Comparison of ENCODE assay signal across 13 cellular contexts in genomic region chr1:192604979-192605620, GRCh38. TPM values are rescaled to one million over a fixed set of nuclear protein-coding genes. Genes with fewer than 3 reads are reported as not detected.
A peak's percentile ranks its signal among the peaks of the same experiment; 100 is the strongest.
DNase-seq lines count a peak whose midpoint lies in the region; ATAC-seq, FAIRE-seq and TF ChIP-seq lines count a peak whose summit lies in the region.
"Had no signal": no experiment of that assay in that cellular context is flagged by ENCODE, and none has a peak within 500 bp of the region (broad histone marks: within the 10 kb centered on the region; RNA-seq: fewer than 3 reads in every experiment).

No MANE protein-coding gene starts in this region.

- no peak overlapping the region for H3K4me2 ChIP-seq in HepG2 (ENCODE audit: low read depth, low read length)
- H3K4me2 ChIP-seq: A549 had no signal

- TF ChIP-seq RAD21 in HepG2 (CRISPR knock-in tag; IDR thresholded peaks at IDR 0.05), result no peak

- BruUV-seq in HepG2 (replicated peaks; lab: Mats Ljungman, UMichigan), result no TSS peak

- H3K36me3 Mint-ChIP-seq in WTC11, result no peaks in the 10 kb centered on the region

- H3K9me3 Mint-ChIP-seq in WTC11, result no peaks in the 10 kb centered on the region

- H3K4me1 Mint-ChIP-seq in WTC11, result no peaks in the 10 kb centered on the region

- in situ Hi-C loops in HepG2 (cut with HindIII; ENCODE audit: extremely low pct_ligation_motif_present, low pct_unique_long_range_greater_than_20kb), result no loop called here

- TF ChIP-seq EP300 in HepG2 (IDR thresholded peaks at IDR 0.05; ENCODE audit: low read depth in 2 of 2, low read length in 2 of 2) (no peak), HepG2 (CRISPR knock-in tag; IDR thresholded peaks at IDR 0.05; ENCODE audit: borderline replicate concordance) (no peak)

- H2AFZ ChIP-seq in HepG2 (ENCODE audit: low read length), result no peak overlapping the region

- peak; percentile 27 for ATAC-seq in GM21390 (IDR thresholded peaks at IDR 0.05; ENCODE audit: unreplicated experiment)
- ATAC-seq in HG03469 (IDR thresholded peaks at IDR 0.05; ENCODE audit: unreplicated experiment), result peak; percentile 23
- no peak for ATAC-seq in WTC11
- ATAC-seq in HG03457 (IDR thresholded peaks at IDR 0.05; ENCODE audit: unreplicated experiment), result no peak
- ATAC-seq in HepG2, result no peak
- ATAC-seq: A549, body of pancreas had no signal

- H3K27me3 ChIP-seq in HepG2 (ENCODE audit: control insufficient read depth in 1 of 2, insufficient read depth in 2 of 2, low read length in 2 of 2), result no peaks in the 10 kb centered on the region
- H3K27me3 ChIP-seq: body of pancreas had no signal

- no peaks in the 10 kb centered on the region for H4K20me1 ChIP-seq in HepG2 (ENCODE audit: insufficient read depth, low read length)

- H3K4me1 ChIP-seq in HepG2 (ENCODE audit: insufficient read depth, low read length), result peaks cover 9% of the 10 kb centered on the region; the same call in 1 of the 2 replicates
- H3K4me1 ChIP-seq: body of pancreas had no signal

- no peak overlapping the region for H3K9ac ChIP-seq in HepG2 (ENCODE audit: insufficient read depth, low read depth, low read length)

- no peaks in the 10 kb centered on the region for H3K36me3 ChIP-seq in HepG2 (replicated peaks in 1 of 2; ENCODE audit: control insufficient read depth in 1 of 2, insufficient read depth in 2 of 2, low read length in 2 of 2)
- H3K36me3 ChIP-seq: thoracic aorta had no signal

- H3K27ac ChIP-seq in HepG2 (ENCODE audit: extremely low read length, insufficient read depth, low read length), result no peak overlapping the region
- H3K27ac ChIP-seq: A549, body of pancreas, VCaP had no signal

- intact Hi-C loops in HepG2 (cut with micrococcal nuclease; ENCODE audit: unreplicated experiment), result no loop called here

- no peak for TF ChIP-seq POLR2A in HepG2 (IDR thresholded peaks at IDR 0.05; ENCODE audit: insufficient read depth in 1 of 2, low read depth in 2 of 2, low read length in 2 of 2)

- no peaks in the 10 kb centered on the region for H3K9me3 ChIP-seq in HepG2 (ENCODE audit: low read length)
- H3K9me3 ChIP-seq: A549, body of pancreas, thoracic aorta had no signal

- CTCF ChIA-PET in WTC11 (lab: Charles Lee), result no interaction called here
- CTCF ChIA-PET in HepG2 (lab: Yijun Ruan, JAX; ENCODE audit: low intra/inter-chr PET ratio, low total read pairs), result no interaction called here

- no peak overlapping the region for H3K4me3 ChIP-seq in HepG2 (replicated peaks in 1 of 3; ENCODE audit: insufficient read depth in 1 of 3, low read depth in 2 of 3, low read length in 3 of 3)
- H3K4me3 ChIP-seq: A549, body of pancreas, thoracic aorta had no signal

- POLR2A ChIA-PET in WTC11 (lab: Charles Lee) (no interaction called here), HepG2 (lab: Yijun Ruan, JAX) (no interaction called here)

- H3K79me2 ChIP-seq in HepG2 (ENCODE audit: insufficient read depth, low read length), result no peaks in the 10 kb centered on the region

- 0 out of 2 replicates have a peak overlapping the region, but pooled peaks have one; percentile 21 for H3K27ac Mint-ChIP-seq in WTC11

- H3K4me3 Mint-ChIP-seq in WTC11, result no peak overlapping the region

- FAIRE-seq in HepG2 (lab: Jason Lieb, UNC) (no peak), D721Med (lab: Jason Lieb, UNC) (no peak)
- FAIRE-seq: A549 had no signal

- 43% methylated on average over 3 of the region's 3 CpGs for WGBS in HepG2 (ENCODE audit: low lambda C conversion rate)

- DNase-seq in A172 (ENCODE audit: low spot score) (peak; percentile 83), WTC11 (ENCODE audit: low spot score) (no peak), HepG2 (ENCODE audit: low spot score) (no peak), D721Med (ENCODE audit: insufficient read length, low spot score) (no peak), NCI-H1048 (lab: John Stamatoyannopoulos, UW) (no peak)
- DNase-seq: body of pancreas, NCI-H1694 treated with DMSO at 0.1 percent for 48 hours had no signal

- no peak for TF ChIP-seq CTCF in WTC11 (IDR thresholded peaks at IDR 0.05)
- TF ChIP-seq CTCF in HepG2 (CRISPR knock-in tag; IDR thresholded peaks at IDR 0.05), result no peak
- no peak for TF ChIP-seq CTCF in D721Med (IDR thresholded peaks at IDR 0.05; ENCODE audit: insufficient read depth, missing control alignments)

- H3K27me3 Mint-ChIP-seq in WTC11 (ENCODE audit: low read depth), result no peaks in the 10 kb centered on the region

TF ChIP-seq in WTC11, 78 proteins besides CTCF, POLR2A, EP300 and RAD21 (continues in another document):
- TF ChIP-seq E2F5 (CRISPR knock-in tag; IDR thresholded peaks at IDR 0.05) (no peak), RELA (CRISPR knock-in tag; IDR thresholded peaks at IDR 0.05; ENCODE audit: borderline replicate concordance) (no peak), ZNF671 (CRISPR knock-in tag; IDR thresholded peaks at IDR 0.05) (no peak), FOXJ3 (CRISPR knock-in tag; IDR thresholded peaks at IDR 0.05; ENCODE audit: borderline replicate concordance) (no peak)

TF ChIP-seq in HepG2, 621 proteins besides CTCF, POLR2A, EP300 and RAD21:
- no peak for TF ChIP-seq ZFYVE20 (CRISPR knock-in tag; IDR thresholded peaks at IDR 0.05; ENCODE audit: borderline replicate concordance, low read depth)
- no peak for TF ChIP-seq ZNF629 (CRISPR knock-in tag; conservative IDR thresholded peaks at IDR 0.05)
- no peak for TF ChIP-seq KMT2B (CRISPR knock-in tag; IDR thresholded peaks at IDR 0.05)
- TF ChIP-seq RXRB (CRISPR knock-in tag; IDR thresholded peaks at IDR 0.05; ENCODE audit: borderline replicate concordance), result no peak
- no peak for TF ChIP-seq SSRP1 (CRISPR knock-in tag; IDR thresholded peaks at IDR 0.05)
- TF ChIP-seq ATF3 (CRISPR knock-in tag; IDR thresholded peaks at IDR 0.05), result no peak
- no peak for TF ChIP-seq HDAC1 (CRISPR knock-in tag; IDR thresholded peaks at IDR 0.05)
- TF ChIP-seq ZNF761 (CRISPR knock-in tag; conservative IDR thresholded peaks at IDR 0.05), result no peak

RNA-seq across cellular contexts. Expression of gene RGS1, which starts 29.5 kb away (rescaled TPM):
- not detected in 2 replicates for total RNA-seq in A172 (2014; rRNA removed; shearing (Covaris generic))
- 0.14 to 0.22 TPM in 2 of 3 replicates, not detected in the other for total RNA-seq in WTC11 (2021)
- not detected in 2 replicates for total RNA-seq in HepG2 (2016; rRNA removed; fragmentation: Illumina TruSeq; extraction: Trizol)
- not detected in 2 replicates for total RNA-seq in HepG2 (2016; cell fraction: cytosol; rRNA removed; fragmentation: Illumina TruSeq; extraction: Trizol; ENCODE audit: low read depth)
- not detected in 2 replicates for total RNA-seq in HepG2 (2016; cell fraction: insoluble cytoplasmic fraction; rRNA removed; fragmentation: Illumina TruSeq; extraction: Trizol)
- total RNA-seq in HepG2 (2016; cell fraction: membrane; rRNA removed; fragmentation: Illumina TruSeq; extraction: Trizol), result not detected in 2 replicates
- not detected in 2 replicates for total RNA-seq in HepG2 (2016; cell fraction: nucleus; rRNA removed; fragmentation: Illumina TruSeq; extraction: Trizol)
- not detected in 2 replicates for polyA plus RNA-seq in HepG2 (2011; rRNA removed)
- polyA plus RNA-seq in HepG2 (2011; cell fraction: cytosol; rRNA removed), result 0.03 TPM in 1 of 2 replicates, not detected in the other
- not detected in 2 replicates for polyA plus RNA-seq in HepG2 (2011; cell fraction: nucleus; rRNA removed)
- not detected in 2 replicates for polyA plus RNA-seq in HepG2 (2012)
- not detected in 2 replicates for polyA plus RNA-seq in HepG2 (2016; cell fraction: cytosol; fragmentation: Illumina TruSeq; extraction: Trizol; ENCODE audit: low read depth)
- not detected in 2 replicates for polyA plus RNA-seq in HepG2 (2016; cell fraction: insoluble cytoplasmic fraction; fragmentation: Illumina TruSeq; extraction: Trizol; ENCODE audit: low read depth)
- not detected in 2 replicates for polyA plus RNA-seq in HepG2 (2016; cell fraction: membrane; fragmentation: Illumina TruSeq; extraction: Trizol; ENCODE audit: low read depth)
- not detected in 2 replicates for polyA plus RNA-seq in HepG2 (2016; cell fraction: nucleus; fragmentation: Illumina TruSeq; extraction: Trizol; ENCODE audit: insufficient read depth, low read depth)
- not detected in 2 replicates for polyA minus RNA-seq in HepG2 (2011; rRNA and poly(A)+ RNA removed; ENCODE audit: low replicate concordance)
- polyA minus RNA-seq in HepG2 (2011; cell fraction: cytosol; rRNA and poly(A)+ RNA removed), result not detected in 2 replicates
- 0.90 TPM in 1 of 2 replicates, not detected in the other for polyA minus RNA-seq in HepG2 (2011; cell fraction: nucleus; rRNA and poly(A)+ RNA removed)
- polyA plus RNA-seq: A549 had no signal

RNA-seq across cellular contexts. Expression of gene RGS13, which starts 30.8 kb away (rescaled TPM):
- not detected in 2 replicates for total RNA-seq in A172 (2014; rRNA removed; shearing (Covaris generic))
- total RNA-seq in WTC11 (2021) (not detected in 3 replicates), HepG2 (2016; rRNA removed; fragmentation: Illumina TruSeq; extraction: Trizol) (not detected in 2 replicates)
- not detected in 2 replicates for total RNA-seq in HepG2 (2016; cell fraction: cytosol; rRNA removed; fragmentation: Illumina TruSeq; extraction: Trizol; ENCODE audit: low read depth)
- not detected in 2 replicates for total RNA-seq in HepG2 (2016; cell fraction: insoluble cytoplasmic fraction; rRNA removed; fragmentation: Illumina TruSeq; extraction: Trizol)
- total RNA-seq in HepG2 (2016; cell fraction: membrane; rRNA removed; fragmentation: Illumina TruSeq; extraction: Trizol), result not detected in 2 replicates
- total RNA-seq in HepG2 (2016; cell fraction: nucleus; rRNA removed; fragmentation: Illumina TruSeq; extraction: Trizol), result not detected in 2 replicates
- not detected in 2 replicates for polyA plus RNA-seq in HepG2 (2011; rRNA removed)
- not detected in 2 replicates for polyA plus RNA-seq in HepG2 (2011; cell fraction: cytosol; rRNA removed)
- not detected in 2 replicates for polyA plus RNA-seq in HepG2 (2011; cell fraction: nucleus; rRNA removed)
- not detected in 2 replicates for polyA plus RNA-seq in HepG2 (2012)
- not detected in 2 replicates for polyA plus RNA-seq in HepG2 (2016; cell fraction: cytosol; fragmentation: Illumina TruSeq; extraction: Trizol; ENCODE audit: low read depth)
- polyA plus RNA-seq in HepG2 (2016; cell fraction: insoluble cytoplasmic fraction; fragmentation: Illumina TruSeq; extraction: Trizol; ENCODE audit: low read depth), result not detected in 2 replicates
- polyA plus RNA-seq in HepG2 (2016; cell fraction: membrane; fragmentation: Illumina TruSeq; extraction: Trizol; ENCODE audit: low read depth), result not detected in 2 replicates
- polyA plus RNA-seq in HepG2 (2016; cell fraction: nucleus; fragmentation: Illumina TruSeq; extraction: Trizol; ENCODE audit: insufficient read depth, low read depth), result not detected in 2 replicates
- not detected in 2 replicates for polyA minus RNA-seq in HepG2 (2011; rRNA and poly(A)+ RNA removed; ENCODE audit: low replicate concordance)
- polyA minus RNA-seq in HepG2 (2011; cell fraction: cytosol; rRNA and poly(A)+ RNA removed), result not detected in 2 replicates
- polyA minus RNA-seq in HepG2 (2011; cell fraction: nucleus; rRNA and poly(A)+ RNA removed), result not detected in 2 replicates
- polyA plus RNA-seq: A549 had no signal

Comparison
In these comparisons a context has a peak if more than half of its experiments do, and no peak if none do; other contexts are left out.
1. ATAC-seq: peak in GM21390 (single experiment) and HG03469 (single experiment); none in WTC11 (single experiment), HG03457 (single experiment) and HepG2 (single experiment).